1 cellular context compared by ENCODE assay signal in genomic region chr2:171509945-171510731, GRCh38.
TF ChIP-seq lines count a peak whose summit lies in the region.

No MANE protein-coding gene starts in this region.

TF ChIP-seq in GM12878, 131 proteins besides CTCF, POLR2A, EP300 and RAD21 (continued from another document and continues in another):
- TF ChIP-seq SREBF1 (IDR thresholded peaks at IDR 0.05; ENCODE audit: low read length) (no peak), PAX8 (IDR thresholded peaks at IDR 0.05) (no peak), ZNF207 (IDR thresholded peaks at IDR 0.05; ENCODE audit: borderline replicate concordance) (no peak), YBX1 (IDR thresholded peaks at IDR 0.05) (no peak), RELA (IDR thresholded peaks at IDR 0.05; ENCODE audit: borderline replicate concordance, partially characterized antibody) (peak; percentile 68), NFXL1 (IDR thresholded peaks at IDR 0.05; ENCODE audit: borderline replicate concordance) (no peak), ESRRA (IDR thresholded peaks at IDR 0.05; ENCODE audit: low read length) (no peak), ZBTB33 (IDR thresholded peaks at IDR 0.05) (no peak), ZNF384 (IDR thresholded peaks at IDR 0.05; ENCODE audit: borderline replicate concordance, low read depth, low read length) (no peak), E4F1 (IDR thresholded peaks at IDR 0.05; ENCODE audit: borderline replicate concordance, partially characterized antibody) (no peak), BMI1 (IDR thresholded peaks at IDR 0.05; ENCODE audit: borderline replicate concordance) (no peak), YY1 (IDR thresholded peaks at IDR 0.05; ENCODE audit: low read depth, low read length) (no peak), RFX5 (IDR thresholded peaks at IDR 0.05; ENCODE audit: low read depth, low read length) (no peak), SUZ12 (IDR thresholded peaks at IDR 0.05; ENCODE audit: unreplicated experiment) (no peak), ZSCAN29 (IDR thresholded peaks at IDR 0.05) (no peak), BCL3 (IDR thresholded peaks at IDR 0.05; ENCODE audit: borderline replicate concordance, insufficient read depth, low read depth, low read length, poor library complexity, severe bottlenecking) (no peak), ZBTB11 (CRISPR knock-in tag; IDR thresholded peaks at IDR 0.05) (no peak), BRCA1 (IDR thresholded peaks at IDR 0.05; ENCODE audit: low read depth, low read length) (no peak), SREBF2 (IDR thresholded peaks at IDR 0.05; ENCODE audit: low read length) (no peak), TCF3 (IDR thresholded peaks at IDR 0.05; ENCODE audit: borderline replicate concordance, insufficient read depth, low read depth, low read length) (no peak), MTA3 (IDR thresholded peaks at IDR 0.05; ENCODE audit: borderline replicate concordance, low read length) (no peak), CHD1 (IDR thresholded peaks at IDR 0.05; ENCODE audit: low read depth, low read length) (no peak), CUX1 (IDR thresholded peaks at IDR 0.05; ENCODE audit: insufficient replicate concordance, low read depth, low read length) (no peak), ZNF217 (IDR thresholded peaks at IDR 0.05) (no peak), FOXK2 (IDR thresholded peaks at IDR 0.05) (no peak), POLR2AphosphoS2 (IDR thresholded peaks at IDR 0.05; ENCODE audit: low read depth, low read length) (no peak), PML (IDR thresholded peaks at IDR 0.05; ENCODE audit: low read length) (no peak), SMARCA5 (IDR thresholded peaks at IDR 0.05) (no peak), NR2C2 (IDR thresholded peaks at IDR 0.05; ENCODE audit: borderline replicate concordance, control insufficient read depth, insufficient read length, low read depth) (no peak), NR2C1 (IDR thresholded peaks at IDR 0.05) (no peak)
- TF ChIP-seq, protein P1, sequence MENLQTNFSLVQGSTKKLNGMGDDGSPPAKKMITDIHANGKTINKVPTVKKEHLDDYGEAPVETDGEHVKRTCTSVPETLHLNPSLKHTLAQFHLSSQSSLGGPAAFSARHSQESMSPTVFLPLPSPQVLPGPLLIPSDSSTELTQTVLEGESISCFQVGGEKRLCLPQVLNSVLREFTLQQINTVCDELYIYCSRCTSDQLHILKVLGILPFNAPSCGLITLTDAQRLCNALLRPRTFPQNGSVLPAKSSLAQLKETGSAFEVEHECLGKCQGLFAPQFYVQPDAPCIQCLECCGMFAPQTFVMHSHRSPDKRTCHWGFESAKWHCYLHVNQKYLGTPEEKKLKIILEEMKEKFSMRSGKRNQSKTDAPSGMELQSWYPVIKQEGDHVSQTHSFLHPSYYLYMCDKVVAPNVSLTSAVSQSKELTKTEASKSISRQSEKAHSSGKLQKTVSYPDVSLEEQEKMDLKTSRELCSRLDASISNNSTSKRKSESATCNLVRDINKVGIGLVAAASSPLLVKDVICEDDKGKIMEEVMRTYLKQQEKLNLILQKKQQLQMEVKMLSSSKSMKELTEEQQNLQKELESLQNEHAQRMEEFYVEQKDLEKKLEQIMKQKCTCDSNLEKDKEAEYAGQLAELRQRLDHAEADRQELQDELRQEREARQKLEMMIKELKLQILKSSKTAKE (IDR thresholded peaks at IDR 0.05; ENCODE audit: low read depth, poor library complexity, severe bottlenecking), result no peak
- TF ChIP-seq, protein P2, sequence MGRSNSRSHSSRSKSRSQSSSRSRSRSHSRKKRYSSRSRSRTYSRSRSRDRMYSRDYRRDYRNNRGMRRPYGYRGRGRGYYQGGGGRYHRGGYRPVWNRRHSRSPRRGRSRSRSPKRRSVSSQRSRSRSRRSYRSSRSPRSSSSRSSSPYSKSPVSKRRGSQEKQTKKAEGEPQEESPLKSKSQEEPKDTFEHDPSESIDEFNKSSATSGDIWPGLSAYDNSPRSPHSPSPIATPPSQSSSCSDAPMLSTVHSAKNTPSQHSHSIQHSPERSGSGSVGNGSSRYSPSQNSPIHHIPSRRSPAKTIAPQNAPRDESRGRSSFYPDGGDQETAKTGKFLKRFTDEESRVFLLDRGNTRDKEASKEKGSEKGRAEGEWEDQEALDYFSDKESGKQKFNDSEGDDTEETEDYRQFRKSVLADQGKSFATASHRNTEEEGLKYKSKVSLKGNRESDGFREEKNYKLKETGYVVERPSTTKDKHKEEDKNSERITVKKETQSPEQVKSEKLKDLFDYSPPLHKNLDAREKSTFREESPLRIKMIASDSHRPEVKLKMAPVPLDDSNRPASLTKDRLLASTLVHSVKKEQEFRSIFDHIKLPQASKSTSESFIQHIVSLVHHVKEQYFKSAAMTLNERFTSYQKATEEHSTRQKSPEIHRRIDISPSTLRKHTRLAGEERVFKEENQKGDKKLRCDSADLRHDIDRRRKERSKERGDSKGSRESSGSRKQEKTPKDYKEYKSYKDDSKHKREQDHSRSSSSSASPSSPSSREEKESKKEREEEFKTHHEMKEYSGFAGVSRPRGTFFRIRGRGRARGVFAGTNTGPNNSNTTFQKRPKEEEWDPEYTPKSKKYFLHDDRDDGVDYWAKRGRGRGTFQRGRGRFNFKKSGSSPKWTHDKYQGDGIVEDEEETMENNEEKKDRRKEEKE (IDR thresholded peaks at IDR 0.05), result no peak
- TF ChIP-seq, protein P3, sequence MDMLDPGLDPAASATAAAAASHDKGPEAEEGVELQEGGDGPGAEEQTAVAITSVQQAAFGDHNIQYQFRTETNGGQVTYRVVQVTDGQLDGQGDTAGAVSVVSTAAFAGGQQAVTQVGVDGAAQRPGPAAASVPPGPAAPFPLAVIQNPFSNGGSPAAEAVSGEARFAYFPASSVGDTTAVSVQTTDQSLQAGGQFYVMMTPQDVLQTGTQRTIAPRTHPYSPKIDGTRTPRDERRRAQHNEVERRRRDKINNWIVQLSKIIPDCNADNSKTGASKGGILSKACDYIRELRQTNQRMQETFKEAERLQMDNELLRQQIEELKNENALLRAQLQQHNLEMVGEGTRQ (IDR thresholded peaks at IDR 0.05; ENCODE audit: borderline replicate concordance, low read depth, low read length), result no peak
- TF ChIP-seq, protein P4, sequence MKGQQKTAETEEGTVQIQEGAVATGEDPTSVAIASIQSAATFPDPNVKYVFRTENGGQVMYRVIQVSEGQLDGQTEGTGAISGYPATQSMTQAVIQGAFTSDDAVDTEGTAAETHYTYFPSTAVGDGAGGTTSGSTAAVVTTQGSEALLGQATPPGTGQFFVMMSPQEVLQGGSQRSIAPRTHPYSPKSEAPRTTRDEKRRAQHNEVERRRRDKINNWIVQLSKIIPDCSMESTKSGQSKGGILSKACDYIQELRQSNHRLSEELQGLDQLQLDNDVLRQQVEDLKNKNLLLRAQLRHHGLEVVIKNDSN (IDR thresholded peaks at IDR 0.05; ENCODE audit: borderline replicate concordance, extremely low read length, insufficient read depth, low read depth, low read length), result no peak
- TF ChIP-seq, protein P5, sequence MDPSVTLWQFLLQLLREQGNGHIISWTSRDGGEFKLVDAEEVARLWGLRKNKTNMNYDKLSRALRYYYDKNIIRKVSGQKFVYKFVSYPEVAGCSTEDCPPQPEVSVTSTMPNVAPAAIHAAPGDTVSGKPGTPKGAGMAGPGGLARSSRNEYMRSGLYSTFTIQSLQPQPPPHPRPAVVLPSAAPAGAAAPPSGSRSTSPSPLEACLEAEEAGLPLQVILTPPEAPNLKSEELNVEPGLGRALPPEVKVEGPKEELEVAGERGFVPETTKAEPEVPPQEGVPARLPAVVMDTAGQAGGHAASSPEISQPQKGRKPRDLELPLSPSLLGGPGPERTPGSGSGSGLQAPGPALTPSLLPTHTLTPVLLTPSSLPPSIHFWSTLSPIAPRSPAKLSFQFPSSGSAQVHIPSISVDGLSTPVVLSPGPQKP (IDR thresholded peaks at IDR 0.05; ENCODE audit: low read depth, low read length), result no peak
